20 cellular contexts compared by ENCODE assay signal in genomic region chr11:114321621-114322257, GRCh38. TPM values are rescaled to one million over a fixed set of nuclear protein-coding genes. Genes with fewer than 3 reads are reported as not detected.
DNase-seq lines count a peak whose midpoint lies in the region; ATAC-seq, FAIRE-seq and TF ChIP-seq lines count a peak whose summit lies in the region.
"Had no signal": no experiment of that assay in that cellular context is flagged by ENCODE, and none has a peak within 500 bp of the region (broad histone marks: within the 10 kb centered on the region; RNA-seq: fewer than 3 reads in every experiment).

No MANE protein-coding gene starts in this region.

- no peaks in the 10 kb centered on the region for H3K4me1 Mint-ChIP-seq in activated CD8-positive, alpha-beta T cell treated with anti-CD3 and anti-CD28 coated beads for 36 hours (ENCODE audit: low read depth)

- H3K27ac Mint-ChIP-seq in activated CD8-positive, alpha-beta T cell treated with anti-CD3 and anti-CD28 coated beads for 36 hours = no peak overlapping the region
- H3K27ac Mint-ChIP-seq: activated T-helper 2 cell treated with anti-CD3 and anti-CD28 coated beads, Interferon-gamma antibody, Interleukin-2, Interleukin-4, amounts not matched to agents 10 μg/mL and 5 μg/mL and 100 μg/mL, durations not matched to agents 14 hours and 24 hours and 36 hours had no signal

- POLR2A ChIA-PET in activated CD8-positive, alpha-beta T cell treated with anti-CD3 and anti-CD28 coated beads for 36 hours (lab: Charles Lee) = no interaction called here

- H3K4me3 ChIP-seq in fibroblast of the aortic adventitia (ENCODE audit: low read depth, low read length) (no peak overlapping the region), skin epidermis (no peak overlapping the region)
- H3K4me3 ChIP-seq: heart left ventricle, lung, SK-N-MC, stomach had no signal

- no peak for FAIRE-seq in frontal cortex (lab: Jason Lieb, UNC)
- FAIRE-seq: GM18507 had no signal

- intact Hi-C loops in activated CD8-positive, alpha-beta T cell treated with anti-CD3 and anti-CD28 coated beads for 36 hours (cut with micrococcal nuclease) = no loop called here

- peak; percentile 69 for DNase-seq in GM04503 (ENCODE audit: low read depth)
- peak; percentile 4 for DNase-seq in T1000 (lab: John Stamatoyannopoulos, UW)
- DNase-seq in fibroblast of the aortic adventitia (ENCODE audit: low read depth) = peak; percentile 93
- no peak for DNase-seq in NCI-H1048 (lab: John Stamatoyannopoulos, UW)
- no peak for DNase-seq in stimulated activated CD4-positive, alpha-beta T cell treated with anti-CD3 and anti-CD28 coated beads, Interleukin-1b, Interleukin-23, amount 100 ng/mL, for 48 hours
- DNase-seq in activated CD8-positive, alpha-beta T cell treated with anti-CD3 and anti-CD28 coated beads for 36 hours = no peak
- no peak for DNase-seq in frontal cortex (ENCODE audit: low spot score in 2 of 2)
- DNase-seq: activated CD4-positive, alpha-beta T cell treated with anti-CD3 and anti-CD28 coated beads for 1 hour; DMS53; NCI-H1092 treated with DMSO at 0.1 percent for 48 hours; NCI-H524 treated with DMSO at 0.1 percent for 48 hours; stimulated activated CD4-positive, alpha-beta T cell treated with anti-CD3 and anti-CD28 coated beads, Interleukin-4, amount 100 ng/mL, for 4 hours; stomach had no signal

- H3K27ac ChIP-seq in skin epidermis = peak overlapping the region in 15 of 21 experiments; percentile 8 to 82 (median 54)
- H3K27ac ChIP-seq: HL-60, SK-N-MC had no signal

- ATAC-seq in activated CD8-positive, alpha-beta T cell treated with anti-CD3 and anti-CD28 coated beads for 36 hours = no peak

- H3K36me3 Mint-ChIP-seq in activated CD8-positive, alpha-beta T cell treated with anti-CD3 and anti-CD28 coated beads for 36 hours (ENCODE audit: low read depth) = no peaks in the 10 kb centered on the region

- no peak for TF ChIP-seq CTCF in fibroblast of the aortic adventitia (IDR thresholded peaks at IDR 0.05; ENCODE audit: insufficient read depth, low read length)
- no peak for TF ChIP-seq CTCF in activated CD8-positive, alpha-beta T cell treated with anti-CD3 and anti-CD28 coated beads for 36 hours (IDR thresholded peaks at IDR 0.05)

- CTCF ChIA-PET in activated CD8-positive, alpha-beta T cell treated with anti-CD3 and anti-CD28 coated beads for 36 hours (lab: Charles Lee) = no interaction called here

- peaks cover 6% of the 10 kb centered on the region for H3K27me3 Mint-ChIP-seq in activated CD8-positive, alpha-beta T cell treated with anti-CD3 and anti-CD28 coated beads for 36 hours

- H3K9me3 Mint-ChIP-seq in activated CD8-positive, alpha-beta T cell treated with anti-CD3 and anti-CD28 coated beads for 36 hours = peaks cover 2% of the 10 kb centered on the region
- H3K9me3 Mint-ChIP-seq: activated T-helper 2 cell treated with anti-CD3 and anti-CD28 coated beads, Interferon-gamma antibody, Interleukin-2, Interleukin-4, amounts not matched to agents 10 μg/mL and 5 μg/mL and 100 μg/mL, durations not matched to agents 14 hours and 24 hours and 36 hours had no signal

- no peak overlapping the region for H3K4me3 Mint-ChIP-seq in activated CD8-positive, alpha-beta T cell treated with anti-CD3 and anti-CD28 coated beads for 36 hours

RNA-seq across cellular contexts. Expression of gene NNMT, which starts 25.5 kb away (rescaled TPM):
- total RNA-seq in fibroblast of the aortic adventitia (ENCODE audit: low replicate concordance) = 178 and 2,246 TPM in 2 replicates
- total RNA-seq in activated CD8-positive, alpha-beta T cell treated with anti-CD3 and anti-CD28 coated beads for 36 hours = not detected
- total RNA-seq in frontal cortex = 0.41 TPM
- total RNA-seq: activated T-helper 2 cell treated with anti-CD3 and anti-CD28 coated beads, Interferon-gamma antibody, Interleukin-2, Interleukin-4, amounts not matched to agents 10 μg/mL and 5 μg/mL and 100 μg/mL, durations not matched to agents 14 hours and 24 hours and 36 hours had no signal

Comparison
In these comparisons a context has a peak if more than half of its experiments do, and no peak if none do; other contexts are left out.
1. DNase-seq: peak in GM04503 (single experiment), T1000 (single experiment) and fibroblast of the aortic adventitia (single experiment); none in NCI-H1048 (single experiment), stimulated activated CD4-positive, alpha-beta T cell treated with anti-CD3 and anti-CD28 coated beads, Interleukin-1b, Interleukin-23, amount 100 ng/mL, for 48 hours (single experiment), activated CD8-positive, alpha-beta T cell treated with anti-CD3 and anti-CD28 coated beads for 36 hours (single experiment) and frontal cortex (0 of 2).
2. RNA of gene NNMT, which starts 25.5 kb away (total RNA-seq): 178 to 2,246 TPM in fibroblast of the aortic adventitia; 0.41 TPM in frontal cortex (single experiment) and not detected in activated CD8-positive, alpha-beta T cell treated with anti-CD3 and anti-CD28 coated beads for 36 hours; every median in the first group is over 100 times any median in the second.